ENCODE assay signal across 8 cellular contexts in the genomic region with DNA sequence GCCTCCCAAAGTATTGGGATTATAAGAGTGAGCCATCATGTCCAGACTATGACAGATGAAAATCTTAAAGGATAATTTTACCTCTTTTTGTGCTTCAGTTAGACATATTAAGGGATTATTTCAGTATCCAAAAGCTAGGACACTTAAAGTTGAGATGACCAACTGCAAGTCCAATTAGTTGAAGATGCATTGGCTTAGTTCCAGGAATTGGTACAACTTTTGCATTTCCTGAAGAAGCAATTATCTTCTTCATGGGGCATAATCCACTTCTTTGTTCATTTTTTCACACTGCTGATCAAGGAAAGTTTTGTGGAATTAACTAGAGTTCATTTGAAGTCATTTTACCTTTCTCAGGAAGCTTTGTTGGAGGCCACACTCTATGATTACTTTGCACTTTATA.
"Had no signal": no experiment of that assay in that cellular context is flagged by ENCODE, and none has a peak within 500 bp of the region (broad histone marks: within the 10 kb centered on the region; RNA-seq: fewer than 3 reads in every experiment).

No MANE protein-coding gene starts in this region.

- H3K4me2 ChIP-seq: KMS-11 had no signal

- FAIRE-seq: HepG2, HTR-8/SVneo had no signal

- H3K4me3 Mint-ChIP-seq: IgD-negative memory B cell had no signal

- H3K9ac ChIP-seq: KMS-11 had no signal

- ATAC-seq: HepG2 had no signal

- DNase-seq: IMR-90, KBM-7, KG1 had no signal

- H3K36me3 Mint-ChIP-seq: IgD-negative memory B cell had no signal

- H3K27ac ChIP-seq: HL-60, KMS-11 had no signal
